ENCODE assay signal across 8 cellular contexts in genomic region chr3:69079269-69080159, GRCh38. TPM values are rescaled to one million over a fixed set of nuclear protein-coding genes. Genes with fewer than 3 reads are reported as not detected.
DNase-seq lines count a peak whose midpoint lies in the region; ATAC-seq and TF ChIP-seq lines count a peak whose summit lies in the region.

No MANE protein-coding gene starts in this region.

- H3K4me2 ChIP-seq in GM23248 (ENCODE audit: unreplicated experiment) = peak overlapping the region; percentile 90

- H3K9me3 Mint-ChIP-seq in CD8-positive, alpha-beta memory T cell = no peaks in the 10 kb centered on the region
- no peaks in the 10 kb centered on the region for H3K9me3 Mint-ChIP-seq in endodermal cell

- H3K9ac ChIP-seq in GM23248 (peak overlapping the region; percentile 89), endodermal cell (ENCODE audit: extremely low read depth, low read length, poor library complexity, severe bottlenecking) (peak overlapping the region; percentile 75), muscle layer of colon (ENCODE audit: low read length) (peak overlapping the region; percentile 31)

- no peaks in the 10 kb centered on the region for H3K9me3 ChIP-seq in CD8-positive, alpha-beta memory T cell (ENCODE audit: low read length)
- H3K9me3 ChIP-seq in GM23248 (ENCODE audit: low read depth) = no peaks in the 10 kb centered on the region
- H3K9me3 ChIP-seq in SJSA1 (replicated peaks) = no peaks in the 10 kb centered on the region
- H3K9me3 ChIP-seq in endodermal cell (ENCODE audit: control insufficient read depth, low read length) = no peaks in the 10 kb centered on the region
- H3K9me3 ChIP-seq in muscle layer of colon (ENCODE audit: low read length) = no peaks in the 10 kb centered on the region

- peak overlapping the region; percentile 80 to 92 (median 87) for H3K4me3 Mint-ChIP-seq in CD8-positive, alpha-beta memory T cell
- peak overlapping the region; percentile 79 for H3K4me3 Mint-ChIP-seq in endodermal cell

- no peaks in the 10 kb centered on the region for H3K9me2 ChIP-seq in GM23248 (ENCODE audit: insufficient read depth)

- H3F3A ChIP-seq in GM23248 (ENCODE audit: insufficient read depth) = peaks cover 27% of the 10 kb centered on the region

- POLR2A ChIA-PET in CD8-positive, alpha-beta memory T cell (lab: Charles Lee) = interaction anchor here (1.0 to 1.7 kb wide), 3 partner anchors 9 to 27 kb away, joined by 3 to 6 read pairs (median 3); no protein-coding TSS in a partner anchor

- H3K27me3 ChIP-seq in CD8-positive, alpha-beta memory T cell (ENCODE audit: insufficient read depth, low read length, poor library complexity, severe bottlenecking) = no peaks in the 10 kb centered on the region
- H3K27me3 ChIP-seq in GM23248 (replicated peaks; ENCODE audit: insufficient read depth) (no peaks in the 10 kb centered on the region), SJSA1 (replicated peaks) (no peaks in the 10 kb centered on the region), endodermal cell (ENCODE audit: control insufficient read depth, insufficient read depth, low read length, poor library complexity, severe bottlenecking) (no peaks in the 10 kb centered on the region), muscle layer of colon (ENCODE audit: control insufficient read depth in 1 of 2, insufficient read depth in 2 of 2, low read length in 2 of 2) (no peaks in the 10 kb centered on the region)

- H3K27ac ChIP-seq in CD8-positive, alpha-beta memory T cell (ENCODE audit: low read depth, low read length) = peak overlapping the region; percentile 62
- H3K27ac ChIP-seq in GM23248 (peak overlapping the region; percentile 15; the same call in 1 of the 2 replicates), SJSA1 (peak overlapping the region; percentile 56), endodermal cell (ENCODE audit: low read depth, low read length) (peak overlapping the region; percentile 3), muscle layer of colon (ENCODE audit: low read depth, low read length) (peak overlapping the region; percentile 74)

- peak overlapping the region; percentile 85 for H3K4me3 ChIP-seq in CD8-positive, alpha-beta memory T cell (ENCODE audit: low read length)
- H3K4me3 ChIP-seq in GM23248 (peak overlapping the region; percentile 85), SJSA1 (peak overlapping the region; percentile 69), endodermal cell (ENCODE audit: low read length) (peak overlapping the region; percentile 95), muscle layer of colon (ENCODE audit: low read depth in 1 of 2, low read length in 2 of 2) (peak overlapping the region; percentile 49 to 71)

- H3K36me3 Mint-ChIP-seq in CD8-positive, alpha-beta memory T cell = peaks cover 0 to 26% (median 0%) of the 10 kb centered on the region in 3 donors
- peaks cover 10% of the 10 kb centered on the region for H3K36me3 Mint-ChIP-seq in endodermal cell (ENCODE audit: low read depth)

- no peak for TF ChIP-seq CTCF in endodermal cell (conservative IDR thresholded peaks at IDR 0.05)

- CTCF ChIA-PET in CD8-positive, alpha-beta memory T cell (lab: Charles Lee) = no interaction called here

- no peak for ATAC-seq in HG02970 (IDR thresholded peaks at IDR 0.05; ENCODE audit: low FRiP score, unreplicated experiment)

- peak overlapping the region; percentile 69 to 96 (median 84) for H3K27ac Mint-ChIP-seq in CD8-positive, alpha-beta memory T cell
- peak overlapping the region; percentile 85 for H3K27ac Mint-ChIP-seq in endodermal cell

- 6 to 7% methylated on average over 15 to 23 of the region's 29 CpGs for WGBS in GM23248 (ENCODE audit: low coverage in 1 of 2, low lambda C conversion rate in 2 of 2, missing lambda C conversion rate in 2 of 2), 2 experiments
- 10% methylated on average over 2 to 27 of the region's 29 CpGs for WGBS in endodermal cell (ENCODE audit: insufficient coverage in 1 of 2, insufficient read length in 1 of 2), 2 experiments

- peaks cover 67 to 76% (median 69%) of the 10 kb centered on the region in 3 donors for H3K4me1 Mint-ChIP-seq in CD8-positive, alpha-beta memory T cell
- H3K4me1 Mint-ChIP-seq in endodermal cell = peaks cover 28% of the 10 kb centered on the region

- H3K79me2 ChIP-seq in GM23248 (ENCODE audit: insufficient read depth) = peaks cover 60% of the 10 kb centered on the region

- peak overlapping the region; percentile 57 for H2AFZ ChIP-seq in GM23248

- H3K4me1 ChIP-seq in CD8-positive, alpha-beta memory T cell (ENCODE audit: insufficient read depth, low read length) = peaks cover 62% of the 10 kb centered on the region
- H3K4me1 ChIP-seq in GM23248 (ENCODE audit: insufficient read depth) = peaks cover 39% of the 10 kb centered on the region
- H3K4me1 ChIP-seq in SJSA1 (replicated peaks) = peaks cover 45% of the 10 kb centered on the region
- H3K4me1 ChIP-seq in endodermal cell (ENCODE audit: control insufficient read depth, insufficient read depth, low read length) = no peaks in the 10 kb centered on the region
- peaks cover 30% of the 10 kb centered on the region for H3K4me1 ChIP-seq in muscle layer of colon (ENCODE audit: insufficient read depth, low read length)

- in situ Hi-C loops in GM23248 (cut with MboI) = no loop called here

- H3K36me3 ChIP-seq in CD8-positive, alpha-beta memory T cell (ENCODE audit: insufficient read depth, low read length) = no peaks in the 10 kb centered on the region
- H3K36me3 ChIP-seq in GM23248 (ENCODE audit: low read depth) (no peaks in the 10 kb centered on the region), SJSA1 (peaks cover 17% of the 10 kb centered on the region), endodermal cell (ENCODE audit: control insufficient read depth, insufficient read depth, low read length) (peaks cover 8% of the 10 kb centered on the region), muscle layer of colon (ENCODE audit: insufficient read depth, low read length) (no peaks in the 10 kb centered on the region)

- H3K27me3 Mint-ChIP-seq in CD8-positive, alpha-beta memory T cell = no peaks in the 10 kb centered on the region
- H3K27me3 Mint-ChIP-seq in endodermal cell (ENCODE audit: insufficient read depth) = no peaks in the 10 kb centered on the region

- peak in 1 of 5 donors; percentile 7 for DNase-seq in CD8-positive, alpha-beta memory T cell
- DNase-seq in GM23248 (peak; percentile 59), SJSA1 (ENCODE audit: low read depth in 1 of 2, low spot score in 2 of 2) (no peak), endodermal cell (peak; percentile 68), NCI-H1436 treated with DMSO at 0.1 percent for 48 hours (lab: John Stamatoyannopoulos, UW) (no peak), foreskin melanocyte (no peak)

- H4K20me1 ChIP-seq in GM23248 (ENCODE audit: insufficient read depth) = no peaks in the 10 kb centered on the region

RNA-seq across cellular contexts. Expression of gene UBA3, which starts 0.7 kb away (rescaled TPM):
- 10 to 100 TPM; 76.6 to 89.5 TPM for total RNA-seq in CD8-positive, alpha-beta memory T cell
- 42.6 TPM for polyA plus RNA-seq in CD8-positive, alpha-beta memory T cell
- 64.0 and 75.1 TPM in 2 replicates for total RNA-seq in GM23248 (2014; rRNA removed; shearing (Covaris generic))
- polyA plus RNA-seq in GM23248 (2016; fragmentation: Nextera tagmentation; extraction: Ambion mirVana) = 62.1 and 65.0 TPM in 2 replicates
- total RNA-seq in SJSA1 (2014; rRNA removed; shearing (Covaris generic)) = 63.6 and 76.4 TPM in 2 replicates
- total RNA-seq in endodermal cell = 10 to 100 TPM; 74.6 to 76.6 TPM
- polyA plus RNA-seq in endodermal cell (2013, experiment 1 of 2) = 68.2 TPM
- 70.3 TPM for polyA plus RNA-seq in endodermal cell (2013, experiment 2 of 2)

RNA-seq across cellular contexts. Expression of gene ARL6IP5, which starts 5.2 kb away (rescaled TPM):
- 100 to 1,000 TPM; 121 to 124 TPM for total RNA-seq in CD8-positive, alpha-beta memory T cell
- 425 TPM for polyA plus RNA-seq in CD8-positive, alpha-beta memory T cell
- 94.0 and 98.7 TPM in 2 replicates for total RNA-seq in GM23248 (2014; rRNA removed; shearing (Covaris generic))
- polyA plus RNA-seq in GM23248 (2016; fragmentation: Nextera tagmentation; extraction: Ambion mirVana) = 174 and 178 TPM in 2 replicates
- 49.8 and 57.3 TPM in 2 replicates for total RNA-seq in SJSA1 (2014; rRNA removed; shearing (Covaris generic))
- total RNA-seq in endodermal cell = 10 to 100 TPM; 20.6 to 28.7 TPM
- 90.1 TPM for polyA plus RNA-seq in endodermal cell (2013, experiment 1 of 2)
- polyA plus RNA-seq in endodermal cell (2013, experiment 2 of 2) = 87.1 TPM

RNA-seq across cellular contexts. Expression of gene TMF1, which starts 27.4 kb away (rescaled TPM):
- 10 to 100 TPM; 31.8 to 35.6 TPM for total RNA-seq in CD8-positive, alpha-beta memory T cell
- 40.0 TPM for polyA plus RNA-seq in CD8-positive, alpha-beta memory T cell
- 27.0 and 35.2 TPM in 2 replicates for total RNA-seq in GM23248 (2014; rRNA removed; shearing (Covaris generic))
- 36.9 and 41.4 TPM in 2 replicates for polyA plus RNA-seq in GM23248 (2016; fragmentation: Nextera tagmentation; extraction: Ambion mirVana)
- 11.8 and 19.5 TPM in 2 replicates for total RNA-seq in SJSA1 (2014; rRNA removed; shearing (Covaris generic))
- 10 to 100 TPM; 25.6 to 31.3 TPM for total RNA-seq in endodermal cell
- polyA plus RNA-seq in endodermal cell (2013, experiment 1 of 2) = 23.4 TPM
- 22.3 TPM for polyA plus RNA-seq in endodermal cell (2013, experiment 2 of 2)

RNA-seq across cellular contexts. Expression of gene LMOD3, which starts 42.9 kb away (rescaled TPM):
- total RNA-seq in CD8-positive, alpha-beta memory T cell = not detected
- polyA plus RNA-seq in CD8-positive, alpha-beta memory T cell = 0.14 TPM
- total RNA-seq in GM23248 (2014; rRNA removed; shearing (Covaris generic)) = not detected in 2 replicates
- 0.04 TPM in 1 of 2 replicates, not detected in the other for polyA plus RNA-seq in GM23248 (2016; fragmentation: Nextera tagmentation; extraction: Ambion mirVana)
- not detected in 2 replicates for total RNA-seq in SJSA1 (2014; rRNA removed; shearing (Covaris generic))
- not detected for total RNA-seq in endodermal cell
- polyA plus RNA-seq in endodermal cell (2013, experiment 1 of 2) = not detected
- not detected for polyA plus RNA-seq in endodermal cell (2013, experiment 2 of 2)

Comparison
In these comparisons a context has a peak if more than half of its experiments do, and no peak if none do; other contexts are left out.
1. DNase-seq: peak in GM23248 (single experiment) and endodermal cell (single experiment); none in SJSA1 (0 of 2), NCI-H1436 treated with DMSO at 0.1 percent for 48 hours (single experiment) and foreskin melanocyte (single experiment).
2. H3K27ac ChIP-seq: peak in every context shown above with its lines; median percentile 74 in muscle layer of colon; 62 in CD8-positive, alpha-beta memory T cell; 56 in SJSA1; 15 in GM23248; 3 in endodermal cell.
3. H3K9ac ChIP-seq: peak in every context shown above with its lines; median percentile 89 in GM23248; 75 in endodermal cell; 31 in muscle layer of colon.
4. Peak in every context shown above with its lines, with median percentiles within 50 percentile points of each other: H3K4me3 ChIP-seq.